In genomic region chr7:101911800-101912705, GRCh38 we compare ENCODE assay signal across 9 cellular contexts.
DNase-seq lines count a peak whose midpoint lies in the region; ATAC-seq, FAIRE-seq and TF ChIP-seq lines count a peak whose summit lies in the region.
"Had no signal": no experiment of that assay in that cellular context is flagged by ENCODE, and none has a peak within 500 bp of the region (broad histone marks: within the 10 kb centered on the region; RNA-seq: fewer than 3 reads in every experiment).

No MANE protein-coding gene starts in this region.

- DNase-seq in BJ (ENCODE audit: low read depth) (no peak), adipocyte (ENCODE audit: low read depth) (peak; percentile 57), heart right ventricle (peak in 1 of 2 donors; percentile 53), ovary (peak; percentile 71 to 87 (median 82)), caudate nucleus (lab: John Stamatoyannopoulos, UW) (no peak), small intestine (no peak), WERI-Rb-1 (no peak)
- DNase-seq: NCI-H1417 treated with DMSO at 0.1 percent for 48 hours had no signal

- peaks cover 7% of the 10 kb centered on the region; the same call in 1 of the 2 replicates for H3K36me3 ChIP-seq in BJ (ENCODE audit: control insufficient read depth, insufficient read depth, low read length)
- peaks cover 4% of the 10 kb centered on the region for H3K36me3 ChIP-seq in adipocyte (ENCODE audit: control insufficient read depth, insufficient read depth, low read length, severe bottlenecking)
- peaks cover 0 to 19% (median 11%) of the 10 kb centered on the region in 9 donors for H3K36me3 ChIP-seq in heart right ventricle
- no peaks in the 10 kb centered on the region for H3K36me3 ChIP-seq in ovary
- H3K36me3 ChIP-seq in small intestine (ENCODE audit: control insufficient read depth in 2 of 2, insufficient read depth in 2 of 2, low read length in 2 of 2): peaks cover 0 to 5% of the 10 kb centered on the region in 2 donors
- peaks cover 7% of the 10 kb centered on the region for H3K36me3 ChIP-seq in WERI-Rb-1

- POLR2A ChIA-PET in BJ (lab: Charles Lee): no interaction called here

- WGBS in heart right ventricle, 2 donors: 62 to 70% methylated on average over 21 of the region's 21 CpGs
- 36 to 50% (median 38%) methylated on average over 21 of the region's 21 CpGs for WGBS in ovary, 3 donors
- 75 to 85% (median 84%) methylated on average over 21 of the region's 21 CpGs for WGBS in small intestine, 3 donors

- no peak overlapping the region for H3K9ac ChIP-seq in adipocyte (ENCODE audit: low read length)

- TF ChIP-seq CTCF in BJ (IDR thresholded peaks at IDR 0.05; ENCODE audit: insufficient read depth, low read depth, low read length) (0 out of 2 replicates have a peak, but pooled peaks have one; percentile 8), heart right ventricle (IDR thresholded peaks at IDR 0.05) (no peak), ovary (IDR thresholded peaks at IDR 0.05) (peak; percentile 17 to 53 (median 35)), WERI-Rb-1 (IDR thresholded peaks at IDR 0.05; ENCODE audit: low read depth, low read length) (no peak)

- no peak for FAIRE-seq in small intestine (lab: Jason Lieb, UNC)

- ATAC-seq in heart right ventricle (peak in 7 of 8 donors; percentile 23 to 77 (median 53)), GM21367 (IDR thresholded peaks at IDR 0.05; ENCODE audit: unreplicated experiment) (no peak)

- H3K9me3 ChIP-seq in adipocyte (ENCODE audit: control insufficient read depth, low read length) (no peaks in the 10 kb centered on the region), heart right ventricle (no peaks in the 10 kb centered on the region), ovary (no peaks in the 10 kb centered on the region), small intestine (ENCODE audit: control insufficient read depth, low read depth) (no peaks in the 10 kb centered on the region), WERI-Rb-1 (ENCODE audit: severe bottlenecking) (no peaks in the 10 kb centered on the region)

- TF ChIP-seq EP300 in ovary (IDR thresholded peaks at IDR 0.05): peak; percentile 66

- H3K4me1 ChIP-seq in adipocyte (ENCODE audit: control insufficient read depth, insufficient read depth, low read length) (peaks cover 18% of the 10 kb centered on the region), heart right ventricle (peaks cover 10 to 50% (median 29%) of the 10 kb centered on the region in 9 donors), ovary (ENCODE audit: insufficient read depth) (peaks cover 29% of the 10 kb centered on the region), small intestine (ENCODE audit: control insufficient read depth in 2 of 2, insufficient read depth in 1 of 2, low read depth in 1 of 2, low read length in 1 of 2) (peaks cover 0 to 5% of the 10 kb centered on the region in 2 donors)

- intact Hi-C loops in heart right ventricle (cut with DNase I) (no loop called here), ovary (cut with DNase I) (loop anchor here in 2 of 4 donors (1.0 to 5.0 kb wide), 2 partner anchors 42 to 100 kb away; no protein-coding TSS in a partner anchor)

- CTCF ChIA-PET in BJ (lab: Yijun Ruan, JAX): interaction anchor here (0.7 to 1.2 kb wide), 2 partner anchors 23 to 34 kb away, joined by 3 read pairs; no protein-coding TSS in a partner anchor

- TF ChIP-seq POLR2A in ovary (IDR thresholded peaks at IDR 0.05): peak; percentile 13

- no peaks in the 10 kb centered on the region for H3K27me3 ChIP-seq in BJ (ENCODE audit: control insufficient read depth, insufficient read depth, low read length)
- H3K27me3 ChIP-seq in adipocyte (replicated peaks; ENCODE audit: control insufficient read depth, insufficient read depth, low read length): no peaks in the 10 kb centered on the region
- H3K27me3 ChIP-seq in heart right ventricle: no peaks in the 10 kb centered on the region
- no peaks in the 10 kb centered on the region for H3K27me3 ChIP-seq in ovary
- no peaks in the 10 kb centered on the region for H3K27me3 ChIP-seq in small intestine (ENCODE audit: control insufficient read depth in 2 of 2, insufficient read depth in 2 of 2, low read length in 2 of 2)
- no peaks in the 10 kb centered on the region for H3K27me3 ChIP-seq in WERI-Rb-1 (ENCODE audit: insufficient read depth, low read depth, severe bottlenecking)

- H3K27ac ChIP-seq in heart right ventricle (peak overlapping the region; percentile 43 to 81 (median 74)), ovary (peak overlapping the region; percentile 69 to 99), caudate nucleus (ENCODE audit: low read depth, low read length) (no peak overlapping the region), small intestine (ENCODE audit: low read depth in 1 of 2, low read length in 1 of 2) (no peak overlapping the region), WERI-Rb-1 (no peak overlapping the region)

- H3K4me3 ChIP-seq in BJ (ENCODE audit: low read depth, low read length) (no peak overlapping the region), adipocyte (ENCODE audit: low read length) (no peak overlapping the region), heart right ventricle (no peak overlapping the region), ovary (no peak overlapping the region), small intestine (ENCODE audit: low read depth in 1 of 2, low read length in 2 of 2) (no peak overlapping the region), WERI-Rb-1 (ENCODE audit: low read depth, low read length) (no peak overlapping the region)

Comparison
In these comparisons a context has a peak if more than half of its experiments do, and no peak if none do; other contexts are left out.
1. DNase-seq: peak in adipocyte (single experiment) and ovary (5 of 5); none in BJ (single experiment), caudate nucleus (0 of 61), small intestine (single experiment) and WERI-Rb-1 (single experiment).
2. CTCF ChIP-seq: peak in BJ (single experiment) and ovary (3 of 3); none in heart right ventricle (0 of 9) and WERI-Rb-1 (single experiment).
3. H3K27ac ChIP-seq: peak in heart right ventricle (10 of 10) and ovary (2 of 2); none in caudate nucleus (single experiment), small intestine (0 of 2) and WERI-Rb-1 (single experiment).